ENCODE assay signal across 9 cellular contexts in the genomic region with DNA sequence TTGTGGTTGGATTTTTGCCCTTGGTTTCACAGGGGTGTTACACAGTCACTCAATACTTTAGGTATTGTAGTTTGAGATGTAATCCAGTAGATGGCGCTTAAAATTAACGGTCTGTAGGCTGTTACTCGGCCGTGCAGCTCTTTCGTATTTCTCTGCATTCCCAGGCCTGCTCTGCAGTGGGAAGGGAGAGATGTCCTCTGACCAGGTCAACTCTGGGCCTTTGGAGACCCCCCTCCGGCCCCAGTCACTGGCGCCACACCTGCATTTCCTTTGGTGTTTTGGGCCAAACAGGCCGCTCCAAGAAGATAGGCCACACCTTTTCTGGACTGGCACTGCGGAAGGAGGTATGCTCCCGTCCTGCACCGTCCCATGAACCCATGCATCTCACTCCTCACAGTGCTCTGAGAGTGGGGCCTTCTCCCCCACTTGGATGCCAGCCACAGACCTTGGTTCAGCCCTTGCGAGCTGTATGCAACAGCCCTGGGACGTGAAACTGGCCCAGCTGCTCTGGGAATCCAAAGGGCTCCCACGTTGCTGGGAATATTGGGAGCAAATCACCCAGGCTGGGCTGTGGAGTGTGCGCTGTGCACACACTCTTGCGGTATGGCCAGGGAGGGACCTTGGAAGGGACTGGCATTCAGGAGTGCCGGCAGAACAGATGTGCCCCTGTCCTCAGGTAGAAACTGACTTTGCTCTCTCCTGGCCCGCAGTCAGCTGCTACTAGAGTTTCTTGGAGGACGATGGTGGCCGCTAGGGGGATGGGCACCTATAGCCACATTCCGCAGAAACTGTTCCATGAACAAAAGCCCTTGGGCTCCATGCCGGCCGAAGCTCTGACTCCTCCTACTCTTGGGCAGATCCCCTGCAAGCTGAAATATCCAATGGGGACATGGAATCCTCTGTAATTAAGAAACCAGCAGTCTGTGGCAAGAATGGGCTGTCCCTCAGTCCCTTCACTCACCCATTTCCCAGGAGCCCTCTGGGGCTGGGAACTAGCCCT.
DNase-seq lines count a peak whose midpoint lies in the region; ATAC-seq, FAIRE-seq and TF ChIP-seq lines count a peak whose summit lies in the region.
"Had no signal": no experiment of that assay in that cellular context is flagged by ENCODE, and none has a peak within 500 bp of the region (broad histone marks: within the 10 kb centered on the region; RNA-seq: fewer than 3 reads in every experiment).

No MANE protein-coding gene starts in this region.

- intact Hi-C loops in left ventricle myocardium superior (cut with micrococcal nuclease), result loop anchor here (10.0 kb wide), 1 partner anchor 1027 kb away; no protein-coding TSS in a partner anchor

- FAIRE-seq in small intestine (lab: Jason Lieb, UNC), result no peak

- no peak overlapping the region for H3K27ac ChIP-seq in small intestine (ENCODE audit: low read depth in 1 of 2, low read length in 1 of 2)
- H3K27ac ChIP-seq: skin epidermis had no signal

- H3K36me3 ChIP-seq in small intestine (ENCODE audit: control insufficient read depth in 2 of 2, insufficient read depth in 2 of 2, low read length in 2 of 2) (no peaks in the 10 kb centered on the region), H7 (replicated peaks; ENCODE audit: control insufficient read depth, insufficient read depth, low read length) (no peaks in the 10 kb centered on the region)

- DNase-seq in HuH-7 (ENCODE audit: low spot score) (peak; percentile 6), left ventricle myocardium superior (peak; percentile 22), small intestine (peak; percentile 2), H7 (no peak), foreskin melanocyte (no peak)

- H3K27me3 ChIP-seq in small intestine (ENCODE audit: control insufficient read depth in 2 of 2, insufficient read depth in 2 of 2, low read length in 2 of 2), result no peaks in the 10 kb centered on the region
- no peaks in the 10 kb centered on the region for H3K27me3 ChIP-seq in H7 (ENCODE audit: control insufficient read depth, insufficient read depth, low read length)

- ATAC-seq in GM21825 (IDR thresholded peaks at IDR 0.05; ENCODE audit: unreplicated experiment) (peak; percentile 88), SK-N-SH treated with all-trans-retinoic acid at 6 μM for 48 hours (peak; percentile 99), left ventricle myocardium superior (peak; percentile 72)

- H3K4me1 ChIP-seq in small intestine (ENCODE audit: control insufficient read depth in 2 of 2, insufficient read depth in 1 of 2, low read depth in 1 of 2, low read length in 1 of 2), result no peaks in the 10 kb centered on the region

- 55 to 62% (median 55%) methylated on average over 23 of the region's 23 CpGs for WGBS in small intestine, 3 donors

- H3K9me3 ChIP-seq in small intestine (ENCODE audit: control insufficient read depth, low read depth), result no peaks in the 10 kb centered on the region

- peak; percentile 59 for TF ChIP-seq CTCF in GM12872 (IDR thresholded peaks at IDR 0.05; ENCODE audit: insufficient read depth, low read depth, low read length)

- H3K4me3 ChIP-seq in small intestine (ENCODE audit: low read depth in 1 of 2, low read length in 2 of 2), result no peak overlapping the region
- H3K4me3 ChIP-seq in H7 (ENCODE audit: insufficient read depth, low read depth, low read length), result no peak overlapping the region

TF ChIP-seq in SK-N-SH treated with all-trans-retinoic acid at 6 μM for 48 hours, 23 proteins besides CTCF, POLR2A, EP300 and RAD21:
- TF ChIP-seq RARB (CRISPR knock-in tag; IDR thresholded peaks at IDR 0.05), result no peak
- TF ChIP-seq BACH2 (CRISPR knock-in tag; IDR thresholded peaks at IDR 0.05; ENCODE audit: borderline replicate concordance), result no peak
- TF ChIP-seq SNAI2 (CRISPR knock-in tag; IDR thresholded peaks at IDR 0.05), result no peak
- TF ChIP-seq, protein P1, sequence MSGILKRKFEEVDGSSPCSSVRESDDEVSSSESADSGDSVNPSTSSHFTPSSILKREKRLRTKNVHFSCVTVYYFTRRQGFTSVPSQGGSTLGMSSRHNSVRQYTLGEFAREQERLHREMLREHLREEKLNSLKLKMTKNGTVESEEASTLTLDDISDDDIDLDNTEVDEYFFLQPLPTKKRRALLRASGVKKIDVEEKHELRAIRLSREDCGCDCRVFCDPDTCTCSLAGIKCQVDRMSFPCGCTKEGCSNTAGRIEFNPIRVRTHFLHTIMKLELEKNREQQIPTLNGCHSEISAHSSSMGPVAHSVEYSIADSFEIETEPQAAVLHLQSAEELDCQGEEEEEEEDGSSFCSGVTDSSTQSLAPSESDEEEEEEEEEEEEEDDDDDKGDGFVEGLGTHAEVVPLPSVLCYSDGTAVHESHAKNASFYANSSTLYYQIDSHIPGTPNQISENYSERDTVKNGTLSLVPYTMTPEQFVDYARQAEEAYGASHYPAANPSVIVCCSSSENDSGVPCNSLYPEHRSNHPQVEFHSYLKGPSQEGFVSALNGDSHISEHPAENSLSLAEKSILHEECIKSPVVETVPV (CRISPR knock-in tag; IDR thresholded peaks at IDR 0.05), result no peak
- no peak for TF ChIP-seq ZNF70 (CRISPR knock-in tag; IDR thresholded peaks at IDR 0.05)
- TF ChIP-seq, protein P2, sequence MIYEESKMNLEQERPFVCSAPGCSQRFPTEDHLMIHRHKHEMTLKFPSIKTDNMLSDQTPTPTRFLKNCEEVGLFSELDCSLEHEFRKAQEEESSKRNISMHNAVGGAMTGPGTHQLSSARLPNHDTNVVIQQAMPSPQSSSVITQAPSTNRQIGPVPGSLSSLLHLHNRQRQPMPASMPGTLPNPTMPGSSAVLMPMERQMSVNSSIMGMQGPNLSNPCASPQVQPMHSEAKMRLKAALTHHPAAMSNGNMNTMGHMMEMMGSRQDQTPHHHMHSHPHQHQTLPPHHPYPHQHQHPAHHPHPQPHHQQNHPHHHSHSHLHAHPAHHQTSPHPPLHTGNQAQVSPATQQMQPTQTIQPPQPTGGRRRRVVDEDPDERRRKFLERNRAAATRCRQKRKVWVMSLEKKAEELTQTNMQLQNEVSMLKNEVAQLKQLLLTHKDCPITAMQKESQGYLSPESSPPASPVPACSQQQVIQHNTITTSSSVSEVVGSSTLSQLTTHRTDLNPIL (CRISPR knock-in tag; IDR thresholded peaks at IDR 0.05; ENCODE audit: low read depth), result no peak
- TF ChIP-seq, protein P3, sequence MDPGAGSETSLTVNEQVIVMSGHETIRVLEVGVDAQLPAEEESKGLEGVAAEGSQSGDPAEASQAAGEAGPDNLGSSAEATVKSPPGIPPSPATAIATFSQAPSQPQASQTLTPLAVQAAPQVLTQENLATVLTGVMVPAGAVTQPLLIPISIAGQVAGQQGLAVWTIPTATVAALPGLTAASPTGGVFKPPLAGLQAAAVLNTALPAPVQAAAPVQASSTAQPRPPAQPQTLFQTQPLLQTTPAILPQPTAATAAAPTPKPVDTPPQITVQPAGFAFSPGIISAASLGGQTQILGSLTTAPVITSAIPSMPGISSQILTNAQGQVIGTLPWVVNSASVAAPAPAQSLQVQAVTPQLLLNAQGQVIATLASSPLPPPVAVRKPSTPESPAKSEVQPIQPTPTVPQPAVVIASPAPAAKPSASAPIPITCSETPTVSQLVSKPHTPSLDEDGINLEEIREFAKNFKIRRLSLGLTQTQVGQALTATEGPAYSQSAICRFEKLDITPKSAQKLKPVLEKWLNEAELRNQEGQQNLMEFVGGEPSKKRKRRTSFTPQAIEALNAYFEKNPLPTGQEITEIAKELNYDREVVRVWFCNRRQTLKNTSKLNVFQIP (CRISPR knock-in tag; IDR thresholded peaks at IDR 0.05; ENCODE audit: borderline replicate concordance, low read depth), result no peak
- no peak for TF ChIP-seq ZFP3 (CRISPR knock-in tag; IDR thresholded peaks at IDR 0.05)
- no peak for TF ChIP-seq TOX (CRISPR knock-in tag; IDR thresholded peaks at IDR 0.05; ENCODE audit: borderline replicate concordance)
- no peak for TF ChIP-seq ZNF565 (CRISPR knock-in tag; conservative IDR thresholded peaks at IDR 0.05; ENCODE audit: low read depth)
TF ChIP-seq in SK-N-SH treated with all-trans-retinoic acid at 6 μM for 48 hours: peak in this region for 0.

Comparison
In these comparisons a context has a peak if more than half of its experiments do, and no peak if none do; other contexts are left out.
1. DNase-seq: peak in HuH-7 (single experiment), left ventricle myocardium superior (single experiment) and small intestine (single experiment); none in H7 (single experiment) and foreskin melanocyte (single experiment).
2. Peak in every context shown above with its lines, with median percentiles within 50 percentile points of each other: ATAC-seq.